Comparison of ENCODE assay signal across 24 cellular contexts in genomic region chr1:55369474-55369873, GRCh38.
DNase-seq lines count a peak whose midpoint lies in the region; ATAC-seq, FAIRE-seq and TF ChIP-seq lines count a peak whose summit lies in the region.
"Had no signal": no experiment of that assay in that cellular context is flagged by ENCODE, and none has a peak within 500 bp of the region (broad histone marks: within the 10 kb centered on the region; RNA-seq: fewer than 3 reads in every experiment).

No MANE protein-coding gene starts in this region.

- H3K9me3 ChIP-seq in GM23248 (ENCODE audit: low read depth), result no peaks in the 10 kb centered on the region
- H3K9me3 ChIP-seq in heart left ventricle, result peaks cover 0 to 15% (median 5%) of the 10 kb centered on the region in 12 donors

- peak; percentile 31 for DNase-seq in A172 (ENCODE audit: low spot score)
- peak; percentile 92 for DNase-seq in GM23248
- peak; percentile 14 for DNase-seq in astrocyte of the spinal cord (ENCODE audit: low read depth, low spot score)
- peak in 1 of 5 donors; percentile 43 for DNase-seq in heart left ventricle
- no peak for DNase-seq in NCI-H2107 (lab: John Stamatoyannopoulos, UW)
- no peak for DNase-seq in NCI-H2227 treated with DMSO at 0.1 percent for 48 hours (lab: John Stamatoyannopoulos, UW)
- DNase-seq in RCC 7860 (ENCODE audit: low spot score), result no peak
- no peak for DNase-seq in GM23338 (ENCODE audit: low spot score)
- DNase-seq: activated naive CD8-positive, alpha-beta T cell treated with anti-CD3 and anti-CD28 coated beads for 36 hours; CD8-positive, alpha-beta memory T cell; DMS79; H9; hypothalamus; KBM-7; NCI-H1048; NCI-H2029; NCI-H69 had no signal

- H3K4me1 ChIP-seq in GM23248 (ENCODE audit: insufficient read depth), result peaks cover 9% of the 10 kb centered on the region
- no peaks in the 10 kb centered on the region for H3K4me1 ChIP-seq in heart left ventricle
- no peaks in the 10 kb centered on the region for H3K4me1 ChIP-seq in GM23338 (ENCODE audit: insufficient read depth)

- no peak overlapping the region for H3K4me3 Mint-ChIP-seq in GM23338
- H3K4me3 Mint-ChIP-seq: activated naive CD8-positive, alpha-beta T cell treated with anti-CD3 and anti-CD28 coated beads for 36 hours; activated T-helper 1 cell treated with anti-CD3 and anti-CD28 coated beads, Interleukin-12 subunit alpha, Interleukin-12 subunit beta, Interleukin-2, Interleukin-4 antibody, amounts not matched to agents 30 ng/mL and 10 ng/mL and 1 ng/mL, durations not matched to agents 14 hours and 24 hours and 36 hours; CD8-positive, alpha-beta memory T cell; H9; mesothelial cell of epicardium; neural crest cell; stimulated activated memory B cell treated with anti-CD40 and anti-IgM and Interleukin-4, amounts not matched to agents 10 μg/mL and 1 μg/mL and 100 μg/mL, for 72 hours; T-helper 2 cell treated with Interferon-gamma antibody and Interleukin-4, amounts not matched to agents 5 μg/mL and 100 μg/mL, for 36 hours had no signal

- TF ChIP-seq CTCF in astrocyte of the spinal cord (IDR thresholded peaks at IDR 0.05; ENCODE audit: low read depth, low read length), result no peak
- no peak for TF ChIP-seq CTCF in heart left ventricle (IDR thresholded peaks at IDR 0.05)
- TF ChIP-seq CTCF in GM23338 (conservative IDR thresholded peaks at IDR 0.05; ENCODE audit: low read depth in 2 of 2), result no peak

- H3K27ac Mint-ChIP-seq in GM23338, result no peak overlapping the region
- H3K27ac Mint-ChIP-seq: activated naive CD8-positive, alpha-beta T cell treated with anti-CD3 and anti-CD28 coated beads for 36 hours; activated T-helper 1 cell treated with anti-CD3 and anti-CD28 coated beads, Interleukin-12 subunit alpha, Interleukin-12 subunit beta, Interleukin-2, Interleukin-4 antibody, amounts not matched to agents 30 ng/mL and 10 ng/mL and 1 ng/mL, durations not matched to agents 14 hours and 24 hours and 36 hours; CD8-positive, alpha-beta memory T cell; H9; mesothelial cell of epicardium; stimulated activated memory B cell treated with anti-CD40 and anti-IgM and Interleukin-4, amounts not matched to agents 10 μg/mL and 1 μg/mL and 100 μg/mL, for 72 hours; T-helper 2 cell treated with Interferon-gamma antibody and Interleukin-4, amounts not matched to agents 5 μg/mL and 100 μg/mL, for 36 hours had no signal

- in situ Hi-C loops in GM23248 (cut with MboI), result no loop called here
- in situ Hi-C loops in astrocyte of the spinal cord (cut with HindIII; ENCODE audit: low sequenced_read_pairs), result no loop called here

- no peak overlapping the region for H3K9ac ChIP-seq in GM23248

- no peaks in the 10 kb centered on the region for H3K36me3 Mint-ChIP-seq in GM23338 (ENCODE audit: low read depth)
- H3K36me3 Mint-ChIP-seq: activated naive CD8-positive, alpha-beta T cell treated with anti-CD3 and anti-CD28 coated beads for 36 hours; CD8-positive, alpha-beta memory T cell; mesothelial cell of epicardium; stimulated activated memory B cell treated with anti-CD40 and anti-IgM and Interleukin-4, amounts not matched to agents 10 μg/mL and 1 μg/mL and 100 μg/mL, for 72 hours had no signal

- no peak for TF ChIP-seq POLR2A in heart left ventricle (IDR thresholded peaks at IDR 0.05)

- H2AFZ ChIP-seq in GM23248, result no peak overlapping the region
- H2AFZ ChIP-seq in GM23338, result no peak overlapping the region

- no peaks in the 10 kb centered on the region for H3K4me1 Mint-ChIP-seq in GM23338
- H3K4me1 Mint-ChIP-seq: activated naive CD8-positive, alpha-beta T cell treated with anti-CD3 and anti-CD28 coated beads for 36 hours; CD8-positive, alpha-beta memory T cell; H9; mesothelial cell of epicardium; neural crest cell; stimulated activated memory B cell treated with anti-CD40 and anti-IgM and Interleukin-4, amounts not matched to agents 10 μg/mL and 1 μg/mL and 100 μg/mL, for 72 hours had no signal

- H3K9me2 ChIP-seq in GM23248 (ENCODE audit: insufficient read depth), result no peaks in the 10 kb centered on the region
- H3K9me2 ChIP-seq in GM23338 (ENCODE audit: insufficient read depth), result 0 out of 2 replicates have a peak, but pooled peaks cover 5% of the 10 kb centered on the region

- no peak for FAIRE-seq in RCC 7860 (lab: Jason Lieb, UNC)

- H3K27me3 ChIP-seq in GM23248 (replicated peaks; ENCODE audit: insufficient read depth), result no peaks in the 10 kb centered on the region
- H3K27me3 ChIP-seq in heart left ventricle, result no peaks in the 10 kb centered on the region
- no peaks in the 10 kb centered on the region for H3K27me3 ChIP-seq in GM23338 (ENCODE audit: insufficient read depth)
- H3K27me3 ChIP-seq: cardiac muscle cell had no signal

- no peaks in the 10 kb centered on the region for H3K79me2 ChIP-seq in GM23248 (ENCODE audit: insufficient read depth)
- H3K79me2 ChIP-seq in GM23338 (replicated peaks; ENCODE audit: insufficient read depth), result no peaks in the 10 kb centered on the region

- H3F3A ChIP-seq in GM23248 (ENCODE audit: insufficient read depth) (peaks cover 18% of the 10 kb centered on the region), GM23338 (replicated peaks; ENCODE audit: low read depth) (no peaks in the 10 kb centered on the region)

- H3K27me3 Mint-ChIP-seq in GM23338 (ENCODE audit: insufficient read depth, low read depth, poor library complexity), result no peaks in the 10 kb centered on the region

- 1 to 2% methylated on average over 6 of the region's 6 CpGs for WGBS in GM23248 (ENCODE audit: low coverage in 1 of 2, low lambda C conversion rate in 2 of 2, missing lambda C conversion rate in 2 of 2), 2 experiments
- 63 to 82% (median 69%) methylated on average over 6 of the region's 6 CpGs for WGBS in heart left ventricle, 4 donors

- intact Hi-C loops in heart left ventricle (cut with DNase I), result no loop called here

- H3K27ac ChIP-seq in GM23248, result peak overlapping the region; percentile 10; the same call in 1 of the 2 replicates
- H3K27ac ChIP-seq in heart left ventricle, result no peak overlapping the region
- H3K27ac ChIP-seq in GM23338 (ENCODE audit: low read depth), result no peak overlapping the region
- H3K27ac ChIP-seq: cardiac muscle cell had no signal

- H3K4me2 ChIP-seq in GM23248 (ENCODE audit: unreplicated experiment) (peak overlapping the region; percentile 69), GM23338 (no peak overlapping the region)

- H3K4me3 ChIP-seq in GM23248, result peak overlapping the region; percentile 26; the same call in 1 of the 2 replicates
- no peak overlapping the region for H3K4me3 ChIP-seq in astrocyte of the spinal cord (ENCODE audit: low read depth, low read length)
- no peak overlapping the region for H3K4me3 ChIP-seq in heart left ventricle
- no peak overlapping the region for H3K4me3 ChIP-seq in GM23338
- H3K4me3 ChIP-seq: cardiac muscle cell had no signal

- H3K36me3 ChIP-seq in GM23248 (ENCODE audit: low read depth) (no peaks in the 10 kb centered on the region), heart left ventricle (no peaks in the 10 kb centered on the region), GM23338 (ENCODE audit: insufficient read depth) (no peaks in the 10 kb centered on the region)
- H3K36me3 ChIP-seq: cardiac muscle cell had no signal

- H3K9me3 Mint-ChIP-seq in GM23338, result no peaks in the 10 kb centered on the region
- H3K9me3 Mint-ChIP-seq: activated naive CD8-positive, alpha-beta T cell treated with anti-CD3 and anti-CD28 coated beads for 36 hours; H9; mesothelial cell of epicardium; neural crest cell; stimulated activated memory B cell treated with anti-CD40 and anti-IgM and Interleukin-4, amounts not matched to agents 10 μg/mL and 1 μg/mL and 100 μg/mL, for 72 hours; T-helper 2 cell treated with Interferon-gamma antibody and Interleukin-4, amounts not matched to agents 5 μg/mL and 100 μg/mL, for 36 hours had no signal

- ATAC-seq in heart left ventricle (peak; percentile 72 to 89 (median 85)), GM23338 (no peak)
- ATAC-seq: esophagus mucosa; stimulated activated memory B cell treated with anti-CD40 and anti-IgM and Interleukin-4, amounts not matched to agents 10 μg/mL and 1 μg/mL and 100 μg/mL, for 72 hours had no signal

- H4K20me1 ChIP-seq in GM23248 (ENCODE audit: insufficient read depth) (no peaks in the 10 kb centered on the region), GM23338 (replicated peaks; ENCODE audit: insufficient read depth) (no peaks in the 10 kb centered on the region)

TF ChIP-seq in GM23338, 12 proteins besides CTCF, POLR2A, EP300 and RAD21 (continues in another document):
- TF ChIP-seq STAT1 (IDR thresholded peaks at IDR 0.05; ENCODE audit: unreplicated experiment), result no peak

Comparison
In these comparisons a context has a peak if more than half of its experiments do, and no peak if none do; other contexts are left out.
1. DNase-seq: peak in A172 (single experiment), GM23248 (single experiment) and astrocyte of the spinal cord (single experiment); none in NCI-H2107 (single experiment), NCI-H2227 treated with DMSO at 0.1 percent for 48 hours (single experiment), RCC 7860 (single experiment) and GM23338 (single experiment).